In the genomic region with DNA sequence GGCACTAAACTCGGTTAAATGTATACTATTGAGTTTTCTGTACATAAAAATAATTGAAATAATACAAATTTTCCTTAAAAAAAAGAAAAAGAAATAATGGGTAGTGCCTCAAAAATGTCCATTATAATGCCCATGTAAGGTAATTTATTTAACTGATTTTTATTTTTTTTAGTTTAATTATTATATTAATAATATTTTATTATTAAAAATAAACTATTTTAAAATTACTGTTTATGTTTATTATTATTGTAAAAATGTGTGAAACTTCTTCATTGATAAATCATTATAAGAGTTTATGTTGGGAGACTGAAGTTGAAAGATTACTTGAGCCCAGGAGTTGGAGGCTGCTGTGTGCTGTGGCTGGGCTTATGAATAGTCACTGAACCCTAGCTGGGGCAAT, we compare ENCODE assay signal across 27 cellular contexts.
"Had no signal": no experiment of that assay in that cellular context is flagged by ENCODE, and none has a peak within 500 bp of the region (broad histone marks: within the 10 kb centered on the region; RNA-seq: fewer than 3 reads in every experiment).

No MANE protein-coding gene starts in this region.

- H3K4me3 ChIP-seq: colonic mucosa, esophagus squamous epithelium, gastroesophageal sphincter, heart left ventricle, hepatocyte, left lung, lower lobe of right lung, mucosa of descending colon had no signal

- H3K27ac ChIP-seq: colonic mucosa, epithelial cell of prostate, esophagus squamous epithelium, gastroesophageal sphincter, heart left ventricle, hepatocyte, left lung, lower lobe of right lung had no signal

- H3K4me1 ChIP-seq: colonic mucosa, esophagus squamous epithelium, gastroesophageal sphincter, heart left ventricle, left lung, lower lobe of right lung had no signal

- DNase-seq: colonic mucosa; cortex of kidney; effector CD8-positive, alpha-beta T cell; effector memory CD8-positive, alpha-beta T cell; endodermal cell; erythroblast; esophagus squamous epithelium; foreskin fibroblast; foreskin melanocyte; hypothalamus; immature natural killer cell; islet precursor cell; left cardiac atrium; left ventricle myocardium superior; lower lobe of right lung; mesenchymal stem cell; mucosa of descending colon; naive B cell had no signal

- H3K36me3 Mint-ChIP-seq: immature natural killer cell, mesothelial cell of epicardium, naive B cell had no signal

- H3K4me3 Mint-ChIP-seq: dendritic cell treated with granulocyte-macrophage colony-stimulating factor and Interleukin-4, amounts not matched to agents 40 ng/mL and 50 ng/mL, for 4 days; effector memory CD8-positive, alpha-beta T cell; endodermal cell; immature natural killer cell; mesothelial cell of epicardium; naive B cell had no signal

- H3K27me3 Mint-ChIP-seq: dendritic cell treated with granulocyte-macrophage colony-stimulating factor and Interleukin-4, amounts not matched to agents 40 ng/mL and 50 ng/mL, for 4 days; effector memory CD8-positive, alpha-beta T cell; naive B cell had no signal

- ATAC-seq: effector memory CD8-positive, alpha-beta T cell; esophagus mucosa; gastroesophageal sphincter; heart left ventricle; left cardiac atrium; left lung; left ventricle myocardium superior; lower lobe of right lung; mucosa of descending colon had no signal

- H3K9me3 ChIP-seq: colonic mucosa, esophagus squamous epithelium, gastroesophageal sphincter, heart left ventricle, left lung, lower lobe of right lung, mucosa of descending colon had no signal

- H3K4me1 Mint-ChIP-seq: immature natural killer cell, mesothelial cell of epicardium, naive B cell had no signal

- H3K27me3 ChIP-seq: colonic mucosa, esophagus squamous epithelium, gastroesophageal sphincter, heart left ventricle, hepatocyte, left lung had no signal

- H3K27ac Mint-ChIP-seq: dendritic cell treated with granulocyte-macrophage colony-stimulating factor and Interleukin-4, amounts not matched to agents 40 ng/mL and 50 ng/mL, for 4 days; effector memory CD8-positive, alpha-beta T cell; endodermal cell; immature natural killer cell; mesothelial cell of epicardium; naive B cell had no signal

- H3K36me3 ChIP-seq: colonic mucosa, esophagus squamous epithelium, gastroesophageal sphincter, heart left ventricle, left lung, lower lobe of right lung had no signal

- FAIRE-seq: endometrium had no signal
